ENCODE assay signal across 15 cellular contexts in genomic region chr9:93463638-93464248, GRCh38. TPM values are rescaled to one million over a fixed set of nuclear protein-coding genes. Genes with fewer than 3 reads are reported as not detected.
DNase-seq lines count a peak whose midpoint lies in the region; ATAC-seq lines count a peak whose summit lies in the region.
"Had no signal": no experiment of that assay in that cellular context is flagged by ENCODE, and none has a peak within 500 bp of the region (broad histone marks: within the 10 kb centered on the region; RNA-seq: fewer than 3 reads in every experiment).

No MANE protein-coding gene starts in this region.

- no peak overlapping the region for H3K4me3 ChIP-seq in CD4-positive, alpha-beta memory T cell (ENCODE audit: low read length in 2 of 2)
- H3K4me3 ChIP-seq in Jurkat, Clone E6-1 (ENCODE audit: low read length) = peak overlapping the region; percentile 28
- no peak overlapping the region for H3K4me3 ChIP-seq in muscle layer of duodenum (ENCODE audit: low read depth in 1 of 2, low read length in 2 of 2)
- H3K4me3 ChIP-seq: dorsolateral prefrontal cortex, SJSA1 had no signal

- DNase-seq in CD4-positive, alpha-beta memory T cell = no peak
- peak; percentile 65 for DNase-seq in Jurkat, Clone E6-1 (ENCODE audit: low read depth, low spot score)
- no peak for DNase-seq in activated CD4-positive, alpha-beta memory T cell treated with anti-CD3 and anti-CD28 coated beads, Interleukin-2, amount 10 ng/mL, durations not matched to agents 7 days and 5 days
- DNase-seq in LoVo (ENCODE audit: low spot score) (no peak), left cardiac atrium (no peak), hippocampal formation (lab: John Stamatoyannopoulos, UW) (no peak)
- DNase-seq in NK-92 treated with Interleukin-12 subunit alpha and Interleukin-12 subunit beta, amount 100 ng/mL, for 24 hours (lab: John Stamatoyannopoulos, UW) = no peak
- DNase-seq: amniotic stem cell, dorsolateral prefrontal cortex, islet precursor cell, NCI-H146, NCI-H69 had no signal

- no peak for ATAC-seq in left cardiac atrium

- no peak overlapping the region for H3K27ac ChIP-seq in CD4-positive, alpha-beta memory T cell (ENCODE audit: low read depth, low read length)
- H3K27ac ChIP-seq in muscle layer of duodenum (ENCODE audit: low read length) = peak overlapping the region; percentile 24
- H3K27ac ChIP-seq: SJSA1 had no signal

- POLR2A ChIA-PET in CD4-positive, alpha-beta memory T cell (lab: Charles Lee; ENCODE audit: partially characterized antibody) = interaction anchor here (1.0 to 3.4 kb wide), 5 partner anchors 10 to 21 kb away, joined by 3 to 34 read pairs (median 4); partner anchors contain the start of gene FAM120AOS
- POLR2A ChIA-PET in activated CD4-positive, alpha-beta memory T cell treated with anti-CD3 and anti-CD28 coated beads, Interleukin-2, amount 10 ng/mL, durations not matched to agents 7 days and 5 days (lab: Charles Lee) = interaction anchor here (0.8 to 5.0 kb wide), 12 partner anchors 10 to 399 kb away, joined by 3 to 160 read pairs (median 4); partner anchors contain the start of genes CARD19, FAM120A and FAM120AOS

- peak overlapping the region; percentile 48 to 84 (median 73) for H3K27ac Mint-ChIP-seq in CD4-positive, alpha-beta memory T cell
- peak overlapping the region; percentile 96 for H3K27ac Mint-ChIP-seq in activated CD4-positive, alpha-beta memory T cell treated with anti-CD3 and anti-CD28 coated beads, Interleukin-2, amount 10 ng/mL, durations not matched to agents 7 days and 5 days

- intact Hi-C loops in CD4-positive, alpha-beta memory T cell (cut with micrococcal nuclease) = loop anchor here (2.0 kb wide), 1 partner anchor 13 kb away; the partner anchor contains the start of gene FAM120A
- intact Hi-C loops in left cardiac atrium (cut with DNase I) = no loop called here

- H3K27me3 ChIP-seq in CD4-positive, alpha-beta memory T cell (ENCODE audit: insufficient read depth, low read length) = no peaks in the 10 kb centered on the region
- H3K27me3 ChIP-seq in muscle layer of duodenum (ENCODE audit: low read depth, low read length) = no peaks in the 10 kb centered on the region
- H3K27me3 ChIP-seq: dorsolateral prefrontal cortex, SJSA1 had no signal

- peak overlapping the region in 6 of 8 donors; percentile 29 to 72 (median 54) for H3K4me3 Mint-ChIP-seq in CD4-positive, alpha-beta memory T cell
- peak overlapping the region; percentile 61 for H3K4me3 Mint-ChIP-seq in activated CD4-positive, alpha-beta memory T cell treated with anti-CD3 and anti-CD28 coated beads, Interleukin-2, amount 10 ng/mL, durations not matched to agents 7 days and 5 days
- H3K4me3 Mint-ChIP-seq: neural crest cell had no signal

- H3K4me1 ChIP-seq in CD4-positive, alpha-beta memory T cell (ENCODE audit: insufficient read depth, low read length) = peaks cover 83% of the 10 kb centered on the region
- peaks cover 35 to 56% of the 10 kb centered on the region in 2 donors for H3K4me1 ChIP-seq in muscle layer of duodenum (ENCODE audit: control insufficient read depth in 1 of 2, insufficient read depth in 2 of 2, low read length in 2 of 2)

- no peaks in the 10 kb centered on the region for H3K36me3 ChIP-seq in CD4-positive, alpha-beta memory T cell (ENCODE audit: insufficient read depth, low read length)
- no peaks in the 10 kb centered on the region for H3K36me3 ChIP-seq in muscle layer of duodenum (ENCODE audit: control insufficient read depth in 1 of 2, insufficient read depth in 2 of 2, low read length in 2 of 2)
- H3K36me3 ChIP-seq: SJSA1 had no signal

- H3K36me3 Mint-ChIP-seq in CD4-positive, alpha-beta memory T cell = peaks cover 0 to 9% of the 10 kb centered on the region in 2 donors
- peaks cover 33% of the 10 kb centered on the region for H3K36me3 Mint-ChIP-seq in activated CD4-positive, alpha-beta memory T cell treated with anti-CD3 and anti-CD28 coated beads, Interleukin-2, amount 10 ng/mL, durations not matched to agents 7 days and 5 days (ENCODE audit: low read depth)

- no peaks in the 10 kb centered on the region for H3K9me3 Mint-ChIP-seq in CD4-positive, alpha-beta memory T cell
- no peaks in the 10 kb centered on the region for H3K9me3 Mint-ChIP-seq in activated CD4-positive, alpha-beta memory T cell treated with anti-CD3 and anti-CD28 coated beads, Interleukin-2, amount 10 ng/mL, durations not matched to agents 7 days and 5 days
- H3K9me3 Mint-ChIP-seq: neural crest cell had no signal

- peaks cover 72 to 95% (median 81%) of the 10 kb centered on the region in 4 donors for H3K4me1 Mint-ChIP-seq in CD4-positive, alpha-beta memory T cell
- peaks cover 90% of the 10 kb centered on the region for H3K4me1 Mint-ChIP-seq in activated CD4-positive, alpha-beta memory T cell treated with anti-CD3 and anti-CD28 coated beads, Interleukin-2, amount 10 ng/mL, durations not matched to agents 7 days and 5 days

- CTCF ChIA-PET in CD4-positive, alpha-beta memory T cell (lab: Charles Lee; ENCODE audit: partially characterized antibody) = interaction anchor here (1.3 to 4.0 kb wide), 2 partner anchors 10 to 23 kb away, joined by 3 to 19 read pairs; partner anchors contain the start of gene FAM120AOS
- CTCF ChIA-PET in activated CD4-positive, alpha-beta memory T cell treated with anti-CD3 and anti-CD28 coated beads, Interleukin-2, amount 10 ng/mL, durations not matched to agents 7 days and 5 days (lab: Charles Lee) = interaction anchor here (1.2 to 3.4 kb wide), 7 partner anchors 10 to 699 kb away, joined by 3 to 20 read pairs (median 3); partner anchors contain the start of genes BICD2 and FAM120AOS

- H3K27me3 Mint-ChIP-seq in CD4-positive, alpha-beta memory T cell = no peaks in the 10 kb centered on the region
- no peaks in the 10 kb centered on the region for H3K27me3 Mint-ChIP-seq in activated CD4-positive, alpha-beta memory T cell treated with anti-CD3 and anti-CD28 coated beads, Interleukin-2, amount 10 ng/mL, durations not matched to agents 7 days and 5 days

- H3K9me3 ChIP-seq in CD4-positive, alpha-beta memory T cell (ENCODE audit: control insufficient read depth in 1 of 2, low read length in 2 of 2) = no peaks in the 10 kb centered on the region
- no peaks in the 10 kb centered on the region for H3K9me3 ChIP-seq in muscle layer of duodenum (ENCODE audit: control insufficient read depth in 1 of 2, low read length in 2 of 2)
- H3K9me3 ChIP-seq: SJSA1 had no signal

RNA-seq across cellular contexts. Expression of gene FAM120AOS, which starts 10.4 kb away (rescaled TPM):
- total RNA-seq in CD4-positive, alpha-beta memory T cell = 10 to 100 TPM; 49.7 to 50.8 TPM
- polyA plus RNA-seq in CD4-positive, alpha-beta memory T cell = 10 to 100 TPM; 57.5 to 64.6 TPM
- polyA plus RNA-seq in Jurkat, Clone E6-1 (2012; ENCODE audit: insufficient read depth, insufficient read length) = 43.9 TPM
- total RNA-seq in activated CD4-positive, alpha-beta memory T cell treated with anti-CD3 and anti-CD28 coated beads, Interleukin-2, amount 10 ng/mL, durations not matched to agents 7 days and 5 days = 10 to 100 TPM; 41.4 to 43.1 TPM
- 10 to 100 TPM; 34.5 to 34.7 TPM for total RNA-seq in left cardiac atrium

RNA-seq across cellular contexts. Expression of gene FAM120A, which starts 12.3 kb away (rescaled TPM):
- 10 to 100 TPM; 85.8 to 88.5 TPM for total RNA-seq in CD4-positive, alpha-beta memory T cell
- polyA plus RNA-seq in CD4-positive, alpha-beta memory T cell = 10 to 100 TPM in 1 of 2 donors, 1 to 10 TPM in 1; 6.2 to 14.0 TPM
- 112 TPM for polyA plus RNA-seq in Jurkat, Clone E6-1 (2012; ENCODE audit: insufficient read depth, insufficient read length)
- total RNA-seq in activated CD4-positive, alpha-beta memory T cell treated with anti-CD3 and anti-CD28 coated beads, Interleukin-2, amount 10 ng/mL, durations not matched to agents 7 days and 5 days = 100 to 1,000 TPM; 133 to 138 TPM
- 10 to 100 TPM; 79.6 to 79.7 TPM for total RNA-seq in left cardiac atrium
